Comparison of ENCODE assay signal across 21 cellular contexts in genomic region chr4:53573696-53574095, GRCh38. TPM values are rescaled to one million over a fixed set of nuclear protein-coding genes. Genes with fewer than 3 reads are reported as not detected.
DNase-seq lines count a peak whose midpoint lies in the region; TF ChIP-seq lines count a peak whose summit lies in the region.
"Had no signal": no experiment of that assay in that cellular context is flagged by ENCODE, and none has a peak within 500 bp of the region (broad histone marks: within the 10 kb centered on the region; RNA-seq: fewer than 3 reads in every experiment).

No MANE protein-coding gene starts in this region.

- peak overlapping the region; percentile 90; the same call in 1 of the 2 replicates for H3K27ac ChIP-seq in VCaP
- H3K27ac ChIP-seq: BLaER1 treated with 17β-estradiol and CSF1 and Interleukin-3, amounts not matched to agents 10 nM and 100 nM; KMS-11 had no signal

- no peak for TF ChIP-seq CTCF in VCaP (conservative IDR thresholded peaks at IDR 0.05)

- DNase-seq in EH (ENCODE audit: low read depth): peak; percentile 60
- DNase-seq in M059J (ENCODE audit: low read depth): peak; percentile 72
- DNase-seq in glomerular visceral epithelial cell (ENCODE audit: extremely low spot score): peak; percentile 37
- DNase-seq in stimulated activated CD4-positive, alpha-beta T cell treated with anti-CD3 and anti-CD28 coated beads, Interleukin-2, amount 100 ng/mL, for 24 hours: no peak
- DNase-seq in activated naive CD4-positive, alpha-beta T cell (lab: John Stamatoyannopoulos, UW): no peak
- no peak for DNase-seq in stimulated activated CD4-positive, alpha-beta T cell treated with anti-CD3 and anti-CD28 coated beads, Interleukin-15, amount 100 ng/mL, for 24 hours
- no peak for DNase-seq in COR-L47 (lab: John Stamatoyannopoulos, UW)
- DNase-seq: DMS 273 treated with DMSO at 0.1 percent for 48 hours; HCEC 1CT; MM.1S; NCI-H1105; NCI-H1694; NCI-H2107; NCI-H345; NCI-H526 treated with DMSO at 0.1 percent for 48 hours; NK-92 treated with Interleukin-12 subunit alpha and Interleukin-12 subunit beta, amount 100 ng/mL, for 24 hours; SW 1271 had no signal

RNA-seq across cellular contexts. Expression of gene LNX1, which starts 17.6 kb away (rescaled TPM):
- 0.39 and 1.7 TPM in 2 replicates for total RNA-seq in M059J (2014; rRNA removed; shearing (Covaris generic))
- total RNA-seq: OCI-LY7 had no signal

Comparison
In these comparisons a context has a peak if more than half of its experiments do, and no peak if none do; other contexts are left out.
1. DNase-seq: peak in EH (single experiment), M059J (single experiment) and glomerular visceral epithelial cell (single experiment); none in stimulated activated CD4-positive, alpha-beta T cell treated with anti-CD3 and anti-CD28 coated beads, Interleukin-2, amount 100 ng/mL, for 24 hours (0 of 2), activated naive CD4-positive, alpha-beta T cell (0 of 4), stimulated activated CD4-positive, alpha-beta T cell treated with anti-CD3 and anti-CD28 coated beads, Interleukin-15, amount 100 ng/mL, for 24 hours (single experiment) and COR-L47 (single experiment).